Comparison of ENCODE assay signal across 13 cellular contexts in genomic region chr18:50665519-50665918, GRCh38.
"Had no signal": no experiment of that assay in that cellular context is flagged by ENCODE, and none has a peak within 500 bp of the region (broad histone marks: within the 10 kb centered on the region; RNA-seq: fewer than 3 reads in every experiment).

No MANE protein-coding gene starts in this region.

- ATAC-seq: activated CD4-positive, alpha-beta T cell treated with anti-CD3 and anti-CD28 coated beads for 36 hours; activated CD8-positive, alpha-beta memory T cell treated with anti-CD3 and anti-CD28 coated beads, Interleukin-2, amount 10 ng/mL, durations not matched to agents 7 days and 5 days; body of pancreas; left lung; naive thymus-derived CD8-positive, alpha-beta T cell; upper lobe of right lung had no signal

- DNase-seq: activated CD4-positive, alpha-beta memory T cell treated with anti-CD3 and anti-CD28 coated beads for 36 hours; activated CD4-positive, alpha-beta T cell treated with anti-CD3 and anti-CD28 coated beads for 36 hours; activated CD8-positive, alpha-beta memory T cell treated with anti-CD3 and anti-CD28 coated beads, Interleukin-2, amount 10 ng/mL, durations not matched to agents 7 days and 5 days; activated naive CD4-positive, alpha-beta T cell treated with anti-CD3 and anti-CD28 coated beads, Interleukin-2, amount 50 U/mL, for 16 hours; activated T-cell treated with anti-CD3 and anti-CD28 coated beads, Interleukin-2, amount 50 U/mL, for 1 hour; body of pancreas; erythroblast; gastrocnemius medialis; left lung; naive thymus-derived CD8-positive, alpha-beta T cell; posterior cingulate gyrus; testis; upper lobe of right lung had no signal

- H3K9me3 ChIP-seq: testis, upper lobe of right lung had no signal

- H3K27me3 ChIP-seq: body of pancreas, gastrocnemius medialis, left lung, testis, upper lobe of right lung had no signal

- H3K4me1 ChIP-seq: body of pancreas, left lung, upper lobe of right lung had no signal

- H3K27ac ChIP-seq: body of pancreas, gastrocnemius medialis, left lung, testis, upper lobe of right lung had no signal

- H3K4me3 ChIP-seq: body of pancreas, gastrocnemius medialis, left lung, testis, upper lobe of right lung had no signal
